In genomic region chr2:159138642-159139182, GRCh38 we compare ENCODE assay signal across 29 cellular contexts.
DNase-seq lines count a peak whose midpoint lies in the region; ATAC-seq and TF ChIP-seq lines count a peak whose summit lies in the region.
"Had no signal": no experiment of that assay in that cellular context is flagged by ENCODE, and none has a peak within 500 bp of the region (broad histone marks: within the 10 kb centered on the region; RNA-seq: fewer than 3 reads in every experiment).

No MANE protein-coding gene starts in this region.

- DNase-seq in left ventricle myocardium inferior (no peak), left ventricle myocardium superior (no peak), choroid plexus epithelial cell (ENCODE audit: low read depth) (peak; percentile 31), mesothelial cell of epicardium (ENCODE audit: low spot score in 2 of 2, unreplicated experiment in 2 of 2) (no peak), upper lobe of right lung (no peak), posterior vena cava (ENCODE audit: low spot score) (no peak)
- DNase-seq: activated CD4-positive, alpha-beta T cell treated with anti-CD3 and anti-CD28 coated beads, Interleukin-2, amount 10 ng/mL, durations not matched to agents 24 days and 14 days; activated CD8-positive, alpha-beta memory T cell treated with anti-CD3 and anti-CD28 coated beads, Interleukin-2, amount 10 ng/mL, durations not matched to agents 7 days and 5 days; activated naive CD4-positive, alpha-beta T cell treated with anti-CD3 and anti-CD28 coated beads, Interleukin-2, amount 50 U/mL, for 16 hours; aorta; Calu3; glutamatergic neuron; H9; left colon; MM.1S; mucosa of descending colon; NCI-H1417 treated with DMSO at 0.1 percent for 48 hours; NCI-H510A treated with DMSO at 0.1 percent for 48 hours; NK-92 treated with Interleukin-12 subunit alpha and Interleukin-12 subunit beta, amount 100 ng/mL, for 24 hours; psoas muscle; small intestine; stimulated activated naive CD4-positive, alpha-beta T cell had no signal

- H3K4me1 Mint-ChIP-seq in mesothelial cell of epicardium = peaks cover 71% of the 10 kb centered on the region
- H3K4me1 Mint-ChIP-seq: activated CD4-positive, alpha-beta T cell treated with anti-CD3 and anti-CD28 coated beads, Interleukin-2, amount 10 ng/mL, durations not matched to agents 24 days and 14 days; activated CD8-positive, alpha-beta memory T cell treated with anti-CD3 and anti-CD28 coated beads, Interleukin-2, amount 10 ng/mL, durations not matched to agents 7 days and 5 days had no signal

- peak overlapping the region; percentile 84 for H3K27ac ChIP-seq in left ventricle myocardium inferior (replicated peaks)
- H3K27ac ChIP-seq in upper lobe of right lung = peak overlapping the region; percentile 32
- H3K27ac ChIP-seq: A549, psoas muscle, SK-N-MC had no signal

- no peaks in the 10 kb centered on the region for H3K36me3 ChIP-seq in left ventricle myocardium inferior
- no peaks in the 10 kb centered on the region for H3K36me3 ChIP-seq in upper lobe of right lung

- no peaks in the 10 kb centered on the region for H3K9me3 Mint-ChIP-seq in mesothelial cell of epicardium
- H3K9me3 Mint-ChIP-seq: activated CD4-positive, alpha-beta T cell treated with anti-CD3 and anti-CD28 coated beads, Interleukin-2, amount 10 ng/mL, durations not matched to agents 24 days and 14 days; activated T-helper 1 cell treated with anti-CD3 and anti-CD28 coated beads, Interleukin-12 subunit alpha, Interleukin-12 subunit beta, Interleukin-2, Interleukin-4 antibody, amounts not matched to agents 30 ng/mL and 10 ng/mL and 1 ng/mL, durations not matched to agents 14 hours and 24 hours and 36 hours; H9 had no signal

- H3K4me3 ChIP-seq in left ventricle myocardium inferior (peak overlapping the region; percentile 39), choroid plexus epithelial cell (ENCODE audit: low read depth, low read length) (no peak overlapping the region), upper lobe of right lung (no peak overlapping the region)
- H3K4me3 ChIP-seq: A549, K562, mucosa of descending colon, psoas muscle, SK-N-MC had no signal

- H3K27me3 ChIP-seq in left ventricle myocardium inferior (ENCODE audit: low read depth) = no peaks in the 10 kb centered on the region
- H3K27me3 ChIP-seq in upper lobe of right lung = no peaks in the 10 kb centered on the region

- H3K36me3 Mint-ChIP-seq in mesothelial cell of epicardium = peaks cover 6% of the 10 kb centered on the region
- H3K36me3 Mint-ChIP-seq: activated CD8-positive, alpha-beta memory T cell treated with anti-CD3 and anti-CD28 coated beads, Interleukin-2, amount 10 ng/mL, durations not matched to agents 7 days and 5 days had no signal

- no peaks in the 10 kb centered on the region for H3K27me3 Mint-ChIP-seq in mesothelial cell of epicardium (ENCODE audit: low read depth)
- H3K27me3 Mint-ChIP-seq: activated CD4-positive, alpha-beta T cell treated with anti-CD3 and anti-CD28 coated beads, Interleukin-2, amount 10 ng/mL, durations not matched to agents 24 days and 14 days had no signal

- TF ChIP-seq CTCF in left ventricle myocardium inferior (IDR thresholded peaks at IDR 0.05; ENCODE audit: borderline replicate concordance) = no peak
- TF ChIP-seq CTCF in choroid plexus epithelial cell (conservative IDR thresholded peaks at IDR 0.05; ENCODE audit: low read depth, low read length) = no peak
- no peak for TF ChIP-seq CTCF in mesothelial cell of epicardium (IDR thresholded peaks at IDR 0.05; ENCODE audit: unreplicated experiment)
- TF ChIP-seq CTCF in upper lobe of right lung (IDR thresholded peaks at IDR 0.05) = no peak

- no peak for ATAC-seq in left ventricle myocardium superior
- no peak for ATAC-seq in upper lobe of right lung
- no peak for ATAC-seq in GM19467 (IDR thresholded peaks at IDR 0.05; ENCODE audit: unreplicated experiment)
- no peak for ATAC-seq in GM18498 (IDR thresholded peaks at IDR 0.05; ENCODE audit: unreplicated experiment)
- ATAC-seq: A549; activated CD8-positive, alpha-beta memory T cell treated with anti-CD3 and anti-CD28 coated beads, Interleukin-2, amount 10 ng/mL, durations not matched to agents 7 days and 5 days; K562; left colon; mucosa of descending colon; Panc1; psoas muscle had no signal

- H3K4me1 ChIP-seq in left ventricle myocardium inferior (peaks cover 91% of the 10 kb centered on the region), upper lobe of right lung (peaks cover 56% of the 10 kb centered on the region)

- intact Hi-C loops in left ventricle myocardium inferior (cut with micrococcal nuclease) (no loop called here), left ventricle myocardium superior (cut with micrococcal nuclease) (no loop called here), upper lobe of right lung (cut with DNase I) (no loop called here), posterior vena cava (cut with DNase I) (no loop called here)

- H3K27ac Mint-ChIP-seq in mesothelial cell of epicardium = peak overlapping the region; percentile 90
- H3K27ac Mint-ChIP-seq: activated CD4-positive, alpha-beta T cell treated with anti-CD3 and anti-CD28 coated beads, Interleukin-2, amount 10 ng/mL, durations not matched to agents 24 days and 14 days; activated CD8-positive, alpha-beta memory T cell treated with anti-CD3 and anti-CD28 coated beads, Interleukin-2, amount 10 ng/mL, durations not matched to agents 7 days and 5 days; activated T-helper 1 cell treated with anti-CD3 and anti-CD28 coated beads, Interleukin-12 subunit alpha, Interleukin-12 subunit beta, Interleukin-2, Interleukin-4 antibody, amounts not matched to agents 30 ng/mL and 10 ng/mL and 1 ng/mL, durations not matched to agents 14 hours and 24 hours and 36 hours; H9 had no signal

- no peak overlapping the region for H3K4me3 Mint-ChIP-seq in mesothelial cell of epicardium
- H3K4me3 Mint-ChIP-seq: activated CD4-positive, alpha-beta T cell treated with anti-CD3 and anti-CD28 coated beads, Interleukin-2, amount 10 ng/mL, durations not matched to agents 24 days and 14 days; activated CD8-positive, alpha-beta memory T cell treated with anti-CD3 and anti-CD28 coated beads, Interleukin-2, amount 10 ng/mL, durations not matched to agents 7 days and 5 days; activated T-helper 1 cell treated with anti-CD3 and anti-CD28 coated beads, Interleukin-12 subunit alpha, Interleukin-12 subunit beta, Interleukin-2, Interleukin-4 antibody, amounts not matched to agents 30 ng/mL and 10 ng/mL and 1 ng/mL, durations not matched to agents 14 hours and 24 hours and 36 hours; H9 had no signal

- H3K9me3 ChIP-seq in left ventricle myocardium inferior (replicated peaks) (no peaks in the 10 kb centered on the region), upper lobe of right lung (no peaks in the 10 kb centered on the region)
- H3K9me3 ChIP-seq: A549, mucosa of descending colon, psoas muscle had no signal
